ENCODE assay signal across 15 cellular contexts in genomic region chr14:101365329-101366158, GRCh38.
A peak's percentile ranks its signal among the peaks of the same experiment; 100 is the strongest.
DNase-seq lines count a peak whose midpoint lies in the region; ATAC-seq, FAIRE-seq and TF ChIP-seq lines count a peak whose summit lies in the region.
"Had no signal": no experiment of that assay in that cellular context is flagged by ENCODE, and none has a peak within 500 bp of the region (broad histone marks: within the 10 kb centered on the region; RNA-seq: fewer than 3 reads in every experiment).

No MANE protein-coding gene starts in this region.

- peak in 1 of 2 donors; percentile 29 for ATAC-seq in upper lobe of left lung (ENCODE audit: low FRiP score in 2 of 2)
- ATAC-seq: effector memory CD8-positive, alpha-beta T cell; stimulated activated naive B cell treated with anti-CD40 and anti-IgM and Interleukin-4, amounts not matched to agents 10 μg/mL and 1 μg/mL and 100 μg/mL, for 72 hours had no signal

- H3K36me3 ChIP-seq in endodermal cell (ENCODE audit: control insufficient read depth, insufficient read depth, low read length) (no peaks in the 10 kb centered on the region), upper lobe of left lung (no peaks in the 10 kb centered on the region)

- 79 to 93% methylated on average over 8 to 20 of the region's 20 CpGs for WGBS in endodermal cell (ENCODE audit: insufficient coverage in 1 of 2, insufficient read length in 1 of 2), 2 experiments
- WGBS in upper lobe of left lung, 2 donors: 75 to 78% methylated on average over 10 to 20 of the region's 20 CpGs

- no peak for TF ChIP-seq CTCF in endodermal cell (conservative IDR thresholded peaks at IDR 0.05)
- no peak for TF ChIP-seq CTCF in osteocyte (IDR thresholded peaks at IDR 0.05)
- TF ChIP-seq CTCF in upper lobe of left lung (IDR thresholded peaks at IDR 0.05): no peak

- no peaks in the 10 kb centered on the region for H3K9me3 ChIP-seq in endodermal cell (ENCODE audit: control insufficient read depth, low read length)
- no peaks in the 10 kb centered on the region for H3K9me3 ChIP-seq in upper lobe of left lung

- H3K9ac ChIP-seq in endodermal cell (ENCODE audit: extremely low read depth, low read length, poor library complexity, severe bottlenecking): no peak overlapping the region

- H3K9me3 Mint-ChIP-seq in endodermal cell (no peaks in the 10 kb centered on the region), osteocyte (ENCODE audit: unreplicated experiment) (peaks cover 3% of the 10 kb centered on the region)
- H3K9me3 Mint-ChIP-seq: activated B cell treated with CpG ODN at 0.5 μM for 24 hours; effector memory CD8-positive, alpha-beta T cell had no signal

- H3K4me1 Mint-ChIP-seq in endodermal cell (peaks cover 34% of the 10 kb centered on the region), osteocyte (ENCODE audit: unreplicated experiment) (no peaks in the 10 kb centered on the region)

- H3K4me3 Mint-ChIP-seq in endodermal cell (no peak overlapping the region), osteocyte (ENCODE audit: unreplicated experiment) (no peak overlapping the region)
- H3K4me3 Mint-ChIP-seq: activated B cell treated with CpG ODN at 0.5 μM for 24 hours; effector memory CD8-positive, alpha-beta T cell; stimulated activated naive B cell treated with anti-CD40 and anti-IgM and Interleukin-4, amounts not matched to agents 10 μg/mL and 1 μg/mL and 100 μg/mL, for 72 hours had no signal

- H3K27me3 Mint-ChIP-seq in endodermal cell (ENCODE audit: insufficient read depth) (peaks cover 88% of the 10 kb centered on the region), osteocyte (ENCODE audit: unreplicated experiment) (no peaks in the 10 kb centered on the region)

- peak; percentile 28 for DNase-seq in NCI-H187 treated with DMSO at 0.1 percent for 48 hours (lab: John Stamatoyannopoulos, UW)
- DNase-seq in endodermal cell: peak; percentile 77
- peak; percentile 84 for DNase-seq in osteocyte (ENCODE audit: extremely low spot score, unreplicated experiment)
- peak in 1 of 2 donors; percentile 18 for DNase-seq in upper lobe of left lung
- DNase-seq in frontal cortex (ENCODE audit: low spot score in 2 of 2): no peak
- DNase-seq in NK-92 (lab: John Stamatoyannopoulos, UW; ENCODE audit: unreplicated experiment): no peak
- no peak for DNase-seq in H54 (ENCODE audit: insufficient read length, low spot score)
- DNase-seq: activated B cell treated with CpG ODN at 0.5 μM for 24 hours; anterior cingulate cortex; COR-L47; effector memory CD8-positive, alpha-beta T cell; KBM-7; NCI-H1694; stimulated activated CD4-positive, alpha-beta T cell treated with anti-CD3 and anti-CD28 coated beads, Interleukin-2, amount 100 ng/mL, for 48 hours; stimulated activated naive B cell treated with anti-CD40 and anti-IgM and Interleukin-4, amounts not matched to agents 10 μg/mL and 1 μg/mL and 100 μg/mL, for 72 hours had no signal

- no peak overlapping the region for H3K27ac ChIP-seq in endodermal cell (ENCODE audit: low read depth, low read length)
- peak overlapping the region; percentile 59 to 79 (median 63) for H3K27ac ChIP-seq in upper lobe of left lung

- H3K36me3 Mint-ChIP-seq in endodermal cell (ENCODE audit: low read depth) (no peaks in the 10 kb centered on the region), osteocyte (ENCODE audit: unreplicated experiment) (no peaks in the 10 kb centered on the region)

- TF ChIP-seq POLR2A in upper lobe of left lung (IDR thresholded peaks at IDR 0.05) (no peak), H54 (IDR thresholded peaks at IDR 0.05; ENCODE audit: low read depth, low read length) (no peak)

- H3K4me3 ChIP-seq in endodermal cell (ENCODE audit: low read length) (no peak overlapping the region), upper lobe of left lung (no peak overlapping the region)

- no peak for TF ChIP-seq EP300 in upper lobe of left lung (IDR thresholded peaks at IDR 0.05)

- FAIRE-seq in frontal cortex (lab: Jason Lieb, UNC) (no peak), H54 (lab: Jason Lieb, UNC) (no peak)

- peaks cover 74% of the 10 kb centered on the region for H3K27me3 ChIP-seq in endodermal cell (ENCODE audit: control insufficient read depth, insufficient read depth, low read length, poor library complexity, severe bottlenecking)
- no peaks in the 10 kb centered on the region for H3K27me3 ChIP-seq in upper lobe of left lung

- H3K27ac Mint-ChIP-seq in endodermal cell: no peak overlapping the region
- H3K27ac Mint-ChIP-seq in osteocyte (ENCODE audit: unreplicated experiment): no peak overlapping the region
- H3K27ac Mint-ChIP-seq: activated B cell treated with CpG ODN at 0.5 μM for 24 hours; effector memory CD8-positive, alpha-beta T cell; stimulated activated naive B cell treated with anti-CD40 and anti-IgM and Interleukin-4, amounts not matched to agents 10 μg/mL and 1 μg/mL and 100 μg/mL, for 72 hours had no signal

- peaks cover 5% of the 10 kb centered on the region for H3K4me1 ChIP-seq in endodermal cell (ENCODE audit: control insufficient read depth, insufficient read depth, low read length)
- H3K4me1 ChIP-seq in upper lobe of left lung: peaks cover 10 to 14% (median 12%) of the 10 kb centered on the region in 4 donors

Comparison
In these comparisons a context has a peak if more than half of its experiments do, and no peak if none do; other contexts are left out.
1. DNase-seq: peak in NCI-H187 treated with DMSO at 0.1 percent for 48 hours (single experiment), endodermal cell (single experiment) and osteocyte (single experiment); none in frontal cortex (0 of 2), NK-92 (single experiment) and H54 (single experiment).